In the genomic region with DNA sequence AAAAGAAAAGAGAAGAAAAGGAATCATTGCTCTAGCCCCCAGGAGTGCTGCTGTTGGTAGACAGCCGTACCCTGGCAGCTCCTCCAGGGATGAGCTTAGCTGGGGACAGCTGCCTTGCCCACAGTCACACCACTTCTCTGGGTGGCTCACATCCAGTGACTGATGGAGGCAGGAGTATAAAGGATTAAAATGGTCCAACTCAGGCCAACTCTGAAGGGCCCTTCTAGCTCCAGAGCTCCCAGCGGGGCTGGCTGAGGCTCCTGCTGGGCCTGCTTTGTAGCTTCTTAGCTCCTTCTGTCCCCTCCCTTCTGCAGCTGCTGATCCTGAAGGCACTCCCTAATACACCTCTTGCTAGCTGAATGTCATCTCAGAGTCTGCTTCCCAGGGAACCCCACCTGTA, we compare ENCODE assay signal across 1 cellular context.
TF ChIP-seq lines count a peak whose summit lies in the region.

No MANE protein-coding gene starts in this region.

TF ChIP-seq in K562, 482 proteins besides CTCF, POLR2A, EP300 and RAD21 (continued from another document):
- no peak for TF ChIP-seq ZNF408 (CRISPR knock-in tag; IDR thresholded peaks at IDR 0.05; ENCODE audit: low read depth)
- TF ChIP-seq CBX5 (IDR thresholded peaks at IDR 0.05; ENCODE audit: borderline replicate concordance, low read depth): no peak
- TF ChIP-seq, protein P1, sequence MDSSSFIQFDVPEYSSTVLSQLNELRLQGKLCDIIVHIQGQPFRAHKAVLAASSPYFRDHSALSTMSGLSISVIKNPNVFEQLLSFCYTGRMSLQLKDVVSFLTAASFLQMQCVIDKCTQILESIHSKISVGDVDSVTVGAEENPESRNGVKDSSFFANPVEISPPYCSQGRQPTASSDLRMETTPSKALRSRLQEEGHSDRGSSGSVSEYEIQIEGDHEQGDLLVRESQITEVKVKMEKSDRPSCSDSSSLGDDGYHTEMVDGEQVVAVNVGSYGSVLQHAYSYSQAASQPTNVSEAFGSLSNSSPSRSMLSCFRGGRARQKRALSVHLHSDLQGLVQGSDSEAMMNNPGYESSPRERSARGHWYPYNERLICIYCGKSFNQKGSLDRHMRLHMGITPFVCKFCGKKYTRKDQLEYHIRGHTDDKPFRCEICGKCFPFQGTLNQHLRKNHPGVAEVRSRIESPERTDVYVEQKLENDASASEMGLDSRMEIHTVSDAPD (CRISPR knock-in tag; IDR thresholded peaks at IDR 0.05): no peak
- TF ChIP-seq, protein P2, sequence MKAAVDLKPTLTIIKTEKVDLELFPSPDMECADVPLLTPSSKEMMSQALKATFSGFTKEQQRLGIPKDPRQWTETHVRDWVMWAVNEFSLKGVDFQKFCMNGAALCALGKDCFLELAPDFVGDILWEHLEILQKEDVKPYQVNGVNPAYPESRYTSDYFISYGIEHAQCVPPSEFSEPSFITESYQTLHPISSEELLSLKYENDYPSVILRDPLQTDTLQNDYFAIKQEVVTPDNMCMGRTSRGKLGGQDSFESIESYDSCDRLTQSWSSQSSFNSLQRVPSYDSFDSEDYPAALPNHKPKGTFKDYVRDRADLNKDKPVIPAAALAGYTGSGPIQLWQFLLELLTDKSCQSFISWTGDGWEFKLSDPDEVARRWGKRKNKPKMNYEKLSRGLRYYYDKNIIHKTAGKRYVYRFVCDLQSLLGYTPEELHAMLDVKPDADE (conservative IDR thresholded peaks at IDR 0.05; ENCODE audit: control insufficient read depth, low read depth, low read length): no peak
- TF ChIP-seq GABPB2 (CRISPR knock-in tag; conservative IDR thresholded peaks at IDR 0.05): no peak
- no peak for TF ChIP-seq XRCC5 (IDR thresholded peaks at IDR 0.05; ENCODE audit: low read depth, low read length)
- TF ChIP-seq BRCA1 (IDR thresholded peaks at IDR 0.05): no peak
- no peak for TF ChIP-seq BRCA1 (CRISPR knock-in tag; IDR thresholded peaks at IDR 0.05)
- no peak for TF ChIP-seq CBFA2T2 (conservative IDR thresholded peaks at IDR 0.05)
- TF ChIP-seq DNMT1 (IDR thresholded peaks at IDR 0.05): no peak
- TF ChIP-seq ERF (CRISPR knock-in tag; IDR thresholded peaks at IDR 0.05): no peak
- TF ChIP-seq ZFX (CRISPR knock-in tag; IDR thresholded peaks at IDR 0.05): no peak
